Comparison of ENCODE assay signal across 8 cellular contexts in the genomic region with DNA sequence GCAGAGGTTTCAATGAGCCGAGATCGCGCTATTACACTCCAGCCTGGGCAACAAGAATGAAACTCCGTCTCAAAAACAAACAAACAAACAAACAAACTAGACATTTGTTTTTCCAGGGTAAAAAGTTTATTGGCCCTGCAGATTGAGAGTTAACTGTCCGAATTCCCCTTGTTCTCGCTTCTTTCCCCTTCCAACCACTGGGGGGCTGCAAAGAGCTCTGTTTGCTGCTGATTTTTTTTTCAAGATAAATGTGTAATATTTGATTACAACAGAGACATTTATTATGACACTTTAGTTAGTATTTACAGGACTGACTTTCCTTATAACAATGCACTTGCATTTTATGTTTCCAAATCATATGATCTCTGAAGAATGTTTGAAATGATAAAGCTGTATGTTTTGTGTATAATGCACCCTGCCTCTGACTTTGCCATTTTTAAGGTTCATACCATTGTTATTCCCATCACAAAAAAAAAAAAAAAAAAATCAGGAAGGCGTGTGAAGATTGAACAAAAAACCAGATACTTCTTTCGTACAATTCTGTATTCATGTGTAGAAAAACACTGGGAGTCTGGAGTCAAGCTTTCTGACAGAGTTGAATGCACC. TPM values are rescaled to one million over a fixed set of nuclear protein-coding genes. Genes with fewer than 3 reads are reported as not detected.
A peak's percentile ranks its signal among the peaks of the same experiment; 100 is the strongest.
DNase-seq lines count a peak whose midpoint lies in the region; ATAC-seq and TF ChIP-seq lines count a peak whose summit lies in the region.

No MANE protein-coding gene starts in this region.

- DNase-seq in NK-92 treated with Interleukin-12 subunit alpha and Interleukin-12 subunit beta, amount 100 ng/mL, for 24 hours (lab: John Stamatoyannopoulos, UW), result peak; percentile 4
- DNase-seq in NK-92 (lab: John Stamatoyannopoulos, UW; ENCODE audit: unreplicated experiment), result no peak
- peak; percentile 42 for DNase-seq in LoVo (ENCODE audit: low spot score)
- DNase-seq in SK-N-DZ (ENCODE audit: low spot score), result peak; percentile 20
- DNase-seq in fibroblast of the aortic adventitia (ENCODE audit: low read depth), result peak; percentile 58
- peak; percentile 67 for DNase-seq in pons (ENCODE audit: low spot score)
- no peak for DNase-seq in OCI-M2 (lab: John Stamatoyannopoulos, UW; ENCODE audit: unreplicated experiment)

- peak; percentile 87 for TF ChIP-seq CTCF in fibroblast of the aortic adventitia (IDR thresholded peaks at IDR 0.05; ENCODE audit: insufficient read depth, low read length)

- no peak for TF ChIP-seq POLR2A in GM18505 (IDR thresholded peaks at IDR 0.05; ENCODE audit: borderline replicate concordance, extremely low read depth, insufficient read depth, insufficient read length)

- ATAC-seq in GM18505 (IDR thresholded peaks at IDR 0.05; ENCODE audit: unreplicated experiment), result no peak

- H3K4me3 ChIP-seq in fibroblast of the aortic adventitia (ENCODE audit: low read depth, low read length), result no peak overlapping the region

RNA-seq across cellular contexts. Expression of a gene that starts 2.8 kb away (rescaled TPM):
- polyA plus RNA-seq in SK-N-DZ (2014; cell fraction: cytosol; rRNA removed), result 0.06 and 0.17 TPM in 2 replicates
- polyA plus RNA-seq in SK-N-DZ (2014; cell fraction: nucleus; rRNA removed), result 0.06 and 0.61 TPM in 2 replicates
- total RNA-seq in fibroblast of the aortic adventitia (ENCODE audit: low replicate concordance), result 0.82 and 3.2 TPM in 2 replicates

Comparison
In these comparisons a context has a peak if more than half of its experiments do, and no peak if none do; other contexts are left out.
1. DNase-seq: peak in NK-92 treated with Interleukin-12 subunit alpha and Interleukin-12 subunit beta, amount 100 ng/mL, for 24 hours (single experiment), LoVo (single experiment), SK-N-DZ (single experiment), fibroblast of the aortic adventitia (single experiment) and pons (single experiment); none in NK-92 (single experiment) and OCI-M2 (single experiment).